ENCODE assay signal across 9 cellular contexts in the genomic region with DNA sequence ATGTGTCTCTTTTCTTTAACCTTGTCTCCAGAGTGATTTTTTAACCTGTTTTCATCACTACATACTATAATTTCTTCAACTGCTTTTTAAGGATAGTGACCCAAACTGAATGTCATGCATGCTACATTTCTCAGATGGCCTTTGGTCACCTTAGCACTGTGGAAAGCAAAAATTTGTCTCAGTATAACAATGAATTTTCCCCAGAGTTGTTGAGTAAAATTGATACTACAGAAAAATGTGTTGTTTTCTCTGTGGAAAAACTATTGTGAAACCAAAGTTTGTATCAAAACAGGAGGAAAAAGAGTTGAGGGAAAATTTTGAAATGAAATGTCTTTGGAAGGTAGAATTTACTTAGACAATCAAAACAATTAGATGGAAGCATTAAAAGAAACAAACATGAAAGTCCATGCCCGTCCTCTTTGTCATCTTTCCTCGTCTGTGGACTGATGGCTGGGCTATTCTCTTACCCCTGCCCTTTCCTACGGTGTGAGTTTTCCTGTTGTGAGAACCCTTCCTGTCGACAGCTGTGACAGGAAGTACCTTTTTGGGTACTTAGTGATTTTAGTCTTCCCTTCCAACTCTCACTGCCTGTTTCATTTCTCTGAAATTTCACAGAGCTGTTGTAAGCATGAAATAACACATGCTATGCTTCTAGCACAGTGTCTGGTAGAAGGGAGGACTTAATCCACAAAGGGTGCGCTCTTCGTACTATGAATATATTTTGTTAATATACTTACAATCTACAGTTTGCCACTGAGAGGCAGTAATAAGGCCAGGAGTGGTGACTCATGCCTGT. TPM values are rescaled to one million over a fixed set of nuclear protein-coding genes. Genes with fewer than 3 reads are reported as not detected.
DNase-seq lines count a peak whose midpoint lies in the region; ATAC-seq, FAIRE-seq and TF ChIP-seq lines count a peak whose summit lies in the region.
"Had no signal": no experiment of that assay in that cellular context is flagged by ENCODE, and none has a peak within 500 bp of the region (broad histone marks: within the 10 kb centered on the region; RNA-seq: fewer than 3 reads in every experiment).

No MANE protein-coding gene starts in this region.

- in situ Hi-C loops in GM23248 (cut with MboI) = no loop called here

- peak overlapping the region; percentile 3 for H3K4me2 ChIP-seq in GM23248 (ENCODE audit: unreplicated experiment)
- peak overlapping the region; percentile 34 for H3K4me2 ChIP-seq in OCI-LY3 (ENCODE audit: low read length)

- H3K9me3 ChIP-seq in GM23248 (ENCODE audit: low read depth) = no peaks in the 10 kb centered on the region
- H3K9me3 ChIP-seq in OCI-LY3 (ENCODE audit: insufficient read depth, low read length) = no peaks in the 10 kb centered on the region
- no peaks in the 10 kb centered on the region for H3K9me3 ChIP-seq in naive thymus-derived CD4-positive, alpha-beta T cell (ENCODE audit: control insufficient read depth in 2 of 3, low read length in 3 of 3)

- no peaks in the 10 kb centered on the region for H4K20me1 ChIP-seq in GM23248 (ENCODE audit: insufficient read depth)
- no peaks in the 10 kb centered on the region for H4K20me1 ChIP-seq in OCI-LY3 (ENCODE audit: insufficient read depth, low read length)

- H3K27me3 Mint-ChIP-seq in naive thymus-derived CD4-positive, alpha-beta T cell = no peaks in the 10 kb centered on the region

- intact Hi-C loops in naive thymus-derived CD4-positive, alpha-beta T cell (cut with micrococcal nuclease) = no loop called here

- H3F3A ChIP-seq in GM23248 (ENCODE audit: insufficient read depth) = peaks cover 17% of the 10 kb centered on the region

- H3K36me3 Mint-ChIP-seq in naive thymus-derived CD4-positive, alpha-beta T cell = peaks cover 16 to 50% (median 41%) of the 10 kb centered on the region in 5 donors

- H3K36me3 ChIP-seq in GM23248 (ENCODE audit: low read depth) (peaks cover 14% of the 10 kb centered on the region; the same call in 1 of the 2 replicates), OCI-LY3 (replicated peaks; ENCODE audit: low read depth, low read length) (peaks cover 6% of the 10 kb centered on the region)
- H3K36me3 ChIP-seq in naive thymus-derived CD4-positive, alpha-beta T cell (ENCODE audit: control insufficient read depth in 2 of 3, insufficient read depth in 3 of 3, low read length in 3 of 3) = no peaks in the 10 kb centered on the region

- DNase-seq in GM18507 (ENCODE audit: extremely low spot score, insufficient read length, low read depth) (no peak), GM23248 (no peak), AG08395 (ENCODE audit: low spot score) (no peak), RCC 7860 (ENCODE audit: low spot score) (no peak), NCI-H2107 treated with DMSO at 0.1 percent for 48 hours (lab: John Stamatoyannopoulos, UW; ENCODE audit: unreplicated experiment) (no peak)
- DNase-seq in naive thymus-derived CD4-positive, alpha-beta T cell = peak in 2 of 9 donors; percentile 1 to 8
- no peak for DNase-seq in effector CD4-positive, alpha-beta T cell
- DNase-seq: hypothalamus had no signal

- no peaks in the 10 kb centered on the region for H3K79me2 ChIP-seq in GM23248 (ENCODE audit: insufficient read depth)
- no peaks in the 10 kb centered on the region for H3K79me2 ChIP-seq in OCI-LY3 (ENCODE audit: low read length)

- 0 out of 2 replicates have a peak overlapping the region, but pooled peaks have one; percentile 33 for H2AFZ ChIP-seq in GM23248
- no peak overlapping the region for H2AFZ ChIP-seq in OCI-LY3 (ENCODE audit: low read depth, low read length)

- H3K9me3 Mint-ChIP-seq in naive thymus-derived CD4-positive, alpha-beta T cell = peaks cover 0 to 1% (median 0%) of the 10 kb centered on the region in 11 donors

- no peak for ATAC-seq in naive thymus-derived CD4-positive, alpha-beta T cell

- peak overlapping the region in 7 of 9 donors; percentile 44 to 92 (median 74) for H3K27ac Mint-ChIP-seq in naive thymus-derived CD4-positive, alpha-beta T cell

- H3K9ac ChIP-seq in GM23248 (peak overlapping the region; percentile 33; the same call in 1 of the 2 replicates), OCI-LY3 (ENCODE audit: low read length) (peak overlapping the region; percentile 17; the same call in 1 of the 2 replicates)

- H3K4me1 Mint-ChIP-seq in naive thymus-derived CD4-positive, alpha-beta T cell = peaks cover 11 to 49% (median 19%) of the 10 kb centered on the region in 7 donors

- H3K4me3 Mint-ChIP-seq in naive thymus-derived CD4-positive, alpha-beta T cell = peak overlapping the region in 8 of 10 donors; percentile 14 to 70 (median 50)

- 89 to 92% methylated on average over 6 of the region's 6 CpGs for WGBS in GM23248 (ENCODE audit: low coverage in 1 of 2, low lambda C conversion rate in 2 of 2, missing lambda C conversion rate in 2 of 2), 2 experiments

- POLR2A ChIA-PET in naive thymus-derived CD4-positive, alpha-beta T cell (lab: Charles Lee) = no interaction called here

- H3K4me3 ChIP-seq in GM23248 (no peak overlapping the region), OCI-LY3 (ENCODE audit: low read length) (no peak overlapping the region)
- no peak overlapping the region for H3K4me3 ChIP-seq in naive thymus-derived CD4-positive, alpha-beta T cell (ENCODE audit: low read length)

- CTCF ChIA-PET in naive thymus-derived CD4-positive, alpha-beta T cell (lab: Charles Lee) = no interaction called here

- H3K4me1 ChIP-seq in GM23248 (ENCODE audit: insufficient read depth) = peaks cover 17% of the 10 kb centered on the region
- H3K4me1 ChIP-seq in OCI-LY3 (ENCODE audit: low read length) = peaks cover 26% of the 10 kb centered on the region
- H3K4me1 ChIP-seq in naive thymus-derived CD4-positive, alpha-beta T cell (ENCODE audit: control insufficient read depth in 2 of 2, insufficient read depth in 2 of 2, low read length in 2 of 2) = peaks cover 3 to 13% of the 10 kb centered on the region in 2 donors

- peak; percentile 94 for FAIRE-seq in GM18507 (lab: Jason Lieb, UNC)
- no peak for FAIRE-seq in RCC 7860 (lab: Jason Lieb, UNC)

- H3K9me2 ChIP-seq in GM23248 (ENCODE audit: insufficient read depth) = no peaks in the 10 kb centered on the region

- no peak for TF ChIP-seq CTCF in OCI-LY3 (IDR thresholded peaks at IDR 0.05; ENCODE audit: low read depth, low read length)

- H3K27me3 ChIP-seq in GM23248 (replicated peaks; ENCODE audit: insufficient read depth) = no peaks in the 10 kb centered on the region
- H3K27me3 ChIP-seq in OCI-LY3 (ENCODE audit: low read depth, low read length) = no peaks in the 10 kb centered on the region
- no peaks in the 10 kb centered on the region for H3K27me3 ChIP-seq in naive thymus-derived CD4-positive, alpha-beta T cell (ENCODE audit: control insufficient read depth in 2 of 2, insufficient read depth in 2 of 2, low read length in 2 of 2)

- peak overlapping the region; percentile 67 for H3K27ac ChIP-seq in GM23248
- peak overlapping the region; percentile 69 for H3K27ac ChIP-seq in OCI-LY3 (ENCODE audit: low read length)
- no peak overlapping the region for H3K27ac ChIP-seq in naive thymus-derived CD4-positive, alpha-beta T cell (ENCODE audit: low read depth, low read length)

RNA-seq across cellular contexts. Expression of gene LRP2BP, which starts 50.8 kb away (rescaled TPM):
- total RNA-seq in GM23248 (2014; rRNA removed; shearing (Covaris generic)) = 0.13 TPM in 1 of 2 replicates, not detected in the other
- 0.67 and 0.76 TPM in 2 replicates for polyA plus RNA-seq in GM23248 (2016; fragmentation: Nextera tagmentation; extraction: Ambion mirVana)
- 1 to 10 TPM in 4 of 5 experiments, under 1 TPM in 1; 0.82 to 2.4 (median 1.7) TPM for total RNA-seq in naive thymus-derived CD4-positive, alpha-beta T cell
- under 1 TPM; 0.58 to 0.79 TPM for polyA plus RNA-seq in naive thymus-derived CD4-positive, alpha-beta T cell

RNA-seq across cellular contexts. Expression of gene ANKRD37, which starts 51.7 kb away (rescaled TPM):
- 4.4 and 11.1 TPM in 2 replicates for total RNA-seq in GM23248 (2014; rRNA removed; shearing (Covaris generic))
- polyA plus RNA-seq in GM23248 (2016; fragmentation: Nextera tagmentation; extraction: Ambion mirVana) = 17.6 and 19.0 TPM in 2 replicates
- 10 to 100 TPM in 3 of 5 experiments, 1 to 10 TPM in 2; 3.2 to 18.6 (median 10.9) TPM for total RNA-seq in naive thymus-derived CD4-positive, alpha-beta T cell
- polyA plus RNA-seq in naive thymus-derived CD4-positive, alpha-beta T cell = 1 to 10 TPM; 8.0 to 8.5 TPM
